ENCODE assay signal across 18 cellular contexts in the genomic region with DNA sequence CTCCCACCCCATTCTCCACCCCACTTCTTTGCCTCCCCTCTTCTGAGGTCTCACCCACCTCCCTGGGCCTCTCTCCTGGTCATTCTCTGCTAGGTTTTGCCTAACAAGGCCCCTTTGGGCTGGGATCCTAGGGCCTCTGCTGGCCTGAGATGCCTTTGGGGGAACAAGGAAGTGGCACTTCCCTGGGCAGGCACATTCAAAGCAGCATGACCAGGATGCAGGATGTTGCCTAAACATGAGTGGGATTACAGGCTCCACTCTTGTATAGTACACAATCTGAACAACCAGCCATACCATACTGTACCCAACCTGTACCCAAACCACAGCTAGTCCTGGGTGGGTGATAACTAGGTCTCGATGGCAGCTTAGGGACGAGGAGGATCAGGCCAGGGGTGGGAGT.
"Had no signal": no experiment of that assay in that cellular context is flagged by ENCODE, and none has a peak within 500 bp of the region (broad histone marks: within the 10 kb centered on the region; RNA-seq: fewer than 3 reads in every experiment).

No MANE protein-coding gene starts in this region.

- H3K4me3 Mint-ChIP-seq: activated B cell treated with CpG ODN at 0.5 μM for 24 hours; activated CD4-positive, alpha-beta T cell treated with anti-CD3 and anti-CD28 coated beads, Interleukin-2, amount 10 ng/mL, durations not matched to agents 24 days and 14 days; activated CD8-positive, alpha-beta T cell treated with anti-CD3 and anti-CD28 coated beads, Interleukin-2, amount 10 ng/mL, durations not matched to agents 7 days and 5 days; activated naive CD8-positive, alpha-beta T cell; nephron; T-helper 1 cell treated with Interleukin-12 subunit alpha and Interleukin-12 subunit beta and Interleukin-4 antibody, amounts not matched to agents 30 μg/mL and 1 μg/mL, for 36 hours had no signal

- H3K4me3 ChIP-seq: prostate gland, transverse colon had no signal

- DNase-seq: activated B cell treated with CpG ODN at 0.5 μM for 24 hours; activated CD4-positive, alpha-beta T cell treated with anti-CD3 and anti-CD28 coated beads, Interleukin-2, amount 10 ng/mL, durations not matched to agents 24 days and 14 days; activated CD8-positive, alpha-beta memory T cell treated with anti-CD3 and anti-CD28 coated beads, Interleukin-2, amount 50 U/mL, for 4 hours; activated CD8-positive, alpha-beta T cell treated with anti-CD3 and anti-CD28 coated beads, Interleukin-2, amount 10 ng/mL, durations not matched to agents 7 days and 5 days; activated gamma-delta T cell treated with Interleukin-2 at 50 U/mL for 16 hours; dermis blood vessel endothelial cell; foreskin melanocyte; immature natural killer cell; small intestine; stimulated activated CD4-positive, alpha-beta T cell treated with anti-CD3 and anti-CD28 coated beads, Interleukin-4, amount 100 ng/mL, for 24 hours; stimulated activated naive CD8-positive, alpha-beta T cell treated with anti-CD3 and anti-CD28 coated beads, Interleukin-15, Interleukin-2, amounts not matched to agents 100 U/mL and 50 U/mL, for 24 hours; transverse colon had no signal

- H3K36me3 ChIP-seq: prostate gland had no signal

- ATAC-seq: activated CD8-positive, alpha-beta T cell treated with anti-CD3 and anti-CD28 coated beads, Interleukin-2, amount 10 ng/mL, durations not matched to agents 7 days and 5 days; right cardiac atrium; stimulated activated naive CD8-positive, alpha-beta T cell treated with anti-CD3 and anti-CD28 coated beads, Interleukin-15, Interleukin-2, amounts not matched to agents 100 U/mL and 50 U/mL, for 24 hours had no signal

- H3K4me1 ChIP-seq: prostate gland had no signal

- H3K9me3 Mint-ChIP-seq: activated B cell treated with CpG ODN at 0.5 μM for 24 hours; activated CD4-positive, alpha-beta T cell treated with anti-CD3 and anti-CD28 coated beads, Interleukin-2, amount 10 ng/mL, durations not matched to agents 24 days and 14 days; immature natural killer cell; nephron; T-helper 1 cell treated with Interleukin-12 subunit alpha and Interleukin-12 subunit beta and Interleukin-4 antibody, amounts not matched to agents 30 μg/mL and 1 μg/mL, for 36 hours had no signal

- H3K27me3 ChIP-seq: transverse colon had no signal

- H3K27me3 Mint-ChIP-seq: activated B cell treated with CpG ODN at 0.5 μM for 24 hours; activated CD4-positive, alpha-beta T cell treated with anti-CD3 and anti-CD28 coated beads, Interleukin-2, amount 10 ng/mL, durations not matched to agents 24 days and 14 days; activated naive CD8-positive, alpha-beta T cell had no signal

- H3K27ac ChIP-seq: epithelial cell of prostate, prostate gland, transverse colon had no signal

- H3K9me3 ChIP-seq: prostate gland, transverse colon had no signal

- H3K36me3 Mint-ChIP-seq: activated naive CD8-positive, alpha-beta T cell; immature natural killer cell had no signal

- H3K27ac Mint-ChIP-seq: activated B cell treated with CpG ODN at 0.5 μM for 24 hours; activated CD4-positive, alpha-beta T cell treated with anti-CD3 and anti-CD28 coated beads, Interleukin-2, amount 10 ng/mL, durations not matched to agents 24 days and 14 days; activated CD8-positive, alpha-beta T cell treated with anti-CD3 and anti-CD28 coated beads, Interleukin-2, amount 10 ng/mL, durations not matched to agents 7 days and 5 days; activated naive CD8-positive, alpha-beta T cell; immature natural killer cell; T-helper 1 cell treated with Interleukin-12 subunit alpha and Interleukin-12 subunit beta and Interleukin-4 antibody, amounts not matched to agents 30 μg/mL and 1 μg/mL, for 36 hours had no signal
